Comparison of ENCODE assay signal across 27 cellular contexts in genomic region chr2:148511883-148512282, GRCh38.
"Had no signal": no experiment of that assay in that cellular context is flagged by ENCODE, and none has a peak within 500 bp of the region (broad histone marks: within the 10 kb centered on the region; RNA-seq: fewer than 3 reads in every experiment).

No MANE protein-coding gene starts in this region.

- H3K4me3 ChIP-seq: dorsolateral prefrontal cortex, lung, pancreas, smooth muscle cell, suprapubic skin, transverse colon, upper lobe of right lung, uterus had no signal

- H3K9me3 ChIP-seq: neutrophil, pancreas, suprapubic skin, transverse colon, upper lobe of right lung, uterus had no signal

- H3K36me3 ChIP-seq: neutrophil, pancreas, suprapubic skin, upper lobe of right lung, uterus had no signal

- H3K27ac ChIP-seq: dorsolateral prefrontal cortex, foreskin keratinocyte, neutrophil, pancreas, suprapubic skin, transverse colon, upper lobe of right lung, uterus had no signal

- H3K27me3 ChIP-seq: dorsolateral prefrontal cortex, foreskin keratinocyte, neutrophil, pancreas, suprapubic skin, transverse colon, upper lobe of right lung, uterus had no signal

- ATAC-seq: esophagus mucosa; foreskin keratinocyte; left colon; left ventricle myocardium superior; natural killer cell; pancreas; sciatic nerve; stimulated activated naive CD8-positive, alpha-beta T cell treated with anti-CD3 and anti-CD28 coated beads, Interleukin-15, amount 100 ng/mL, for 72 hours; upper lobe of right lung had no signal

- DNase-seq: dorsolateral prefrontal cortex; effector CD4-positive, alpha-beta T cell; foreskin keratinocyte; hypothalamus; immature natural killer cell; islet precursor cell; left colon; left ventricle myocardium superior; natural killer cell; pancreas; stimulated activated CD4-positive, alpha-beta T cell treated with anti-CD3 and anti-CD28 coated beads, Interleukin-12 subunit alpha, Interleukin-12 subunit beta, amount 100 ng/mL, for 4 hours; stimulated activated CD4-positive, alpha-beta T cell treated with anti-CD3 and anti-CD28 coated beads, Interleukin-1b, Interleukin-23, amount 100 ng/mL, for 48 hours; stimulated activated CD4-positive, alpha-beta T cell treated with anti-CD3 and anti-CD28 coated beads, Interleukin-4, amount 100 ng/mL, for 1 hour; stimulated activated CD8-positive, alpha-beta memory T cell treated with anti-CD3 and anti-CD28 coated beads, Interleukin-4, amount 100 ng/mL, for 48 hours; stimulated activated naive CD4-positive, alpha-beta T cell; stimulated activated naive CD8-positive, alpha-beta T cell treated with anti-CD3 and anti-CD28 coated beads, Interleukin-15, amount 100 ng/mL, for 72 hours; transverse colon; upper lobe of right lung; uterus had no signal

- H3K4me3 Mint-ChIP-seq: immature natural killer cell, memory B cell, natural killer cell had no signal

- H3K27ac Mint-ChIP-seq: immature natural killer cell; memory B cell; natural killer cell; stimulated activated naive CD8-positive, alpha-beta T cell treated with anti-CD3 and anti-CD28 coated beads, Interleukin-15, amount 100 ng/mL, for 72 hours had no signal

- H3K27me3 Mint-ChIP-seq: memory B cell; stimulated activated naive CD8-positive, alpha-beta T cell treated with anti-CD3 and anti-CD28 coated beads, Interleukin-15, amount 100 ng/mL, for 72 hours had no signal

- H3K4me1 ChIP-seq: pancreas, upper lobe of right lung, uterus had no signal

- H3K4me2 ChIP-seq: smooth muscle cell had no signal

- H3K36me3 Mint-ChIP-seq: natural killer cell had no signal

- FAIRE-seq: colon, pancreas had no signal
